Comparison of ENCODE assay signal across 1 cellular context in genomic region chr16:66516808-66517585, GRCh38.
A peak's percentile ranks its signal among the peaks of the same experiment; 100 is the strongest.
TF ChIP-seq lines count a peak whose summit lies in the region.

No MANE protein-coding gene starts in this region.

TF ChIP-seq in K562, 482 proteins besides CTCF, POLR2A, EP300 and RAD21 (continues in another document):
- TF ChIP-seq ZBTB7A (IDR thresholded peaks at IDR 0.05; ENCODE audit: borderline replicate concordance, control insufficient read depth, low read depth, low read length) = peak; percentile 59; the same call in 1 of the 2 replicates
- no peak for TF ChIP-seq ZNF449 (CRISPR knock-in tag; IDR thresholded peaks at IDR 0.05)
- TF ChIP-seq L3MBTL2 (IDR thresholded peaks at IDR 0.05) = peak; percentile 75
- TF ChIP-seq SMAD2 (IDR thresholded peaks at IDR 0.05; ENCODE audit: low read depth, low read length) = no peak
- peak in 1 of 3 experiments; percentile 49 for TF ChIP-seq YY1 (IDR thresholded peaks at IDR 0.05; ENCODE audit: borderline replicate concordance in 1 of 3, control insufficient read depth in 1 of 3, extremely low read depth in 1 of 3, insufficient read depth in 3 of 3, insufficient read length in 1 of 3, insufficient replicate concordance in 2 of 3, low read depth in 1 of 3, low read length in 2 of 3)
- TF ChIP-seq MGA (IDR thresholded peaks at IDR 0.05) = peak; percentile 41
- TF ChIP-seq MXI1 (IDR thresholded peaks at IDR 0.05; ENCODE audit: low read depth, low read length) = peak; percentile 75
- peak; percentile 92 for TF ChIP-seq ELF1 (tag; IDR thresholded peaks at IDR 0.05)
- 0 out of 2 replicates have a peak, but pooled peaks have one; percentile 11 for TF ChIP-seq MAFG (tag; conservative IDR thresholded peaks at IDR 0.05)
- TF ChIP-seq ETS1 (conservative IDR thresholded peaks at IDR 0.05; ENCODE audit: control insufficient read depth, low read depth, low read length) = peak; percentile 65; the same call in 1 of the 2 replicates
- TF ChIP-seq POLR2G (IDR thresholded peaks at IDR 0.05; ENCODE audit: low read depth, low read length) = peak; percentile 37; the same call in 1 of the 2 replicates
- peak; percentile 90 for TF ChIP-seq DPF2 (IDR thresholded peaks at IDR 0.05)
- TF ChIP-seq KDM4B (IDR thresholded peaks at IDR 0.05; ENCODE audit: borderline replicate concordance in 2 of 2, low read depth in 1 of 2) = peak in 1 of 2 experiments; percentile 19; a peak in 1 of 4 replicates
- TF ChIP-seq DEAF1 (CRISPR knock-in tag; IDR thresholded peaks at IDR 0.05) = no peak
- TF ChIP-seq NR1H2 (CRISPR knock-in tag; IDR thresholded peaks at IDR 0.05) = no peak
- TF ChIP-seq MTA2 (IDR thresholded peaks at IDR 0.05; ENCODE audit: low read depth) = no peak
- peak in 1 of 2 experiments; percentile 79; a peak in 2 of 4 replicates for TF ChIP-seq MLLT1 (IDR thresholded peaks at IDR 0.05)
- TF ChIP-seq ETV5 (CRISPR knock-in tag; IDR thresholded peaks at IDR 0.05; ENCODE audit: low read depth) = peak; percentile 91
- TF ChIP-seq YBX1 (IDR thresholded peaks at IDR 0.05) = no peak
- peak; percentile 90 to 96 for TF ChIP-seq FOXA3 (CRISPR knock-in tag; conservative IDR thresholded peaks at IDR 0.05 in 1 of 2, IDR thresholded peaks at IDR 0.05 in 1 of 2)
- peak; percentile 75 for TF ChIP-seq USF1 (CRISPR knock-in tag; IDR thresholded peaks at IDR 0.05)
- TF ChIP-seq SIN3A (IDR thresholded peaks at IDR 0.05; ENCODE audit: borderline replicate concordance in 2 of 2, control insufficient read depth in 1 of 2, low read depth in 2 of 2, low read length in 2 of 2) = peak; percentile 52 to 78; a peak in 2 of 4 replicates
- peak; percentile 38; the same call in 1 of the 2 replicates for TF ChIP-seq USF2 (CRISPR knock-in tag; IDR thresholded peaks at IDR 0.05)
- TF ChIP-seq THAP7 (CRISPR knock-in tag; IDR thresholded peaks at IDR 0.05) = 0 out of 2 replicates have a peak, but pooled peaks have one; percentile 42
- TF ChIP-seq ESRRB (CRISPR knock-in tag; IDR thresholded peaks at IDR 0.05; ENCODE audit: borderline replicate concordance) = no peak
